Comparison of ENCODE assay signal across 12 cellular contexts in genomic region chr17:8611671-8612298, GRCh38. TPM values are rescaled to one million over a fixed set of nuclear protein-coding genes. Genes with fewer than 3 reads are reported as not detected.
DNase-seq lines count a peak whose midpoint lies in the region; ATAC-seq and TF ChIP-seq lines count a peak whose summit lies in the region.
"Had no signal": no experiment of that assay in that cellular context is flagged by ENCODE, and none has a peak within 500 bp of the region (broad histone marks: within the 10 kb centered on the region; RNA-seq: fewer than 3 reads in every experiment).

No MANE protein-coding gene starts in this region.

- DNase-seq in GM06990 (ENCODE audit: extremely low read depth, insufficient read length) (no peak), ascending aorta (ENCODE audit: low spot score in 2 of 2) (no peak), left ventricle myocardium superior (no peak), smooth muscle cell (lab: John Stamatoyannopoulos, UW; ENCODE audit: unreplicated experiment) (no peak), mucosa of descending colon (no peak), BE2C (no peak)
- DNase-seq: activated T-cell treated with anti-CD3 and anti-CD28 coated beads, Interleukin-2, amount 50 U/mL, for 1 hour; esophagus squamous epithelium; NCI-H2081; WERI-Rb-1 had no signal

- peaks cover 53% of the 10 kb centered on the region for H3F3A ChIP-seq in smooth muscle cell (ENCODE audit: low read depth)

- H3K4me1 ChIP-seq in ascending aorta (peaks cover 16 to 51% of the 10 kb centered on the region in 2 donors), smooth muscle cell (ENCODE audit: low read depth) (peaks cover 20% of the 10 kb centered on the region), mucosa of descending colon (ENCODE audit: low read depth) (no peaks in the 10 kb centered on the region), BE2C (no peaks in the 10 kb centered on the region)

- peak overlapping the region; percentile 28; the same call in 1 of the 2 replicates for H3K4me3 ChIP-seq in GM06990 (replicated peaks; ENCODE audit: low read depth, low read length)
- peak overlapping the region; percentile 43 to 50 for H3K4me3 ChIP-seq in ascending aorta
- peak overlapping the region; percentile 22 for H3K4me3 ChIP-seq in smooth muscle cell
- H3K4me3 ChIP-seq in mucosa of descending colon, result no peak overlapping the region
- H3K4me3 ChIP-seq in BE2C (ENCODE audit: low read depth, low read length), result no peak overlapping the region

- H3K36me3 ChIP-seq in GM06990 (ENCODE audit: control insufficient read depth, insufficient read depth, low read length), result no peaks in the 10 kb centered on the region
- H3K36me3 ChIP-seq in ascending aorta, result no peaks in the 10 kb centered on the region
- H3K36me3 ChIP-seq in smooth muscle cell (ENCODE audit: low read depth), result no peaks in the 10 kb centered on the region
- no peaks in the 10 kb centered on the region for H3K36me3 ChIP-seq in mucosa of descending colon (ENCODE audit: low read depth)
- H3K36me3 ChIP-seq in BE2C, result no peaks in the 10 kb centered on the region
- H3K36me3 ChIP-seq: esophagus squamous epithelium had no signal

- WGBS in smooth muscle cell (ENCODE audit: low lambda C conversion rate), result 16% methylated on average over 8 of the region's 8 CpGs

- H4K20me1 ChIP-seq in smooth muscle cell (ENCODE audit: low read depth), result peaks cover 91% of the 10 kb centered on the region

- H3K9me3 ChIP-seq in ascending aorta (no peaks in the 10 kb centered on the region), smooth muscle cell (replicated peaks; ENCODE audit: low read depth) (no peaks in the 10 kb centered on the region), mucosa of descending colon (no peaks in the 10 kb centered on the region), BE2C (no peaks in the 10 kb centered on the region)
- H3K9me3 ChIP-seq: esophagus squamous epithelium had no signal

- peak overlapping the region; percentile 73 to 93 for H3K27ac ChIP-seq in ascending aorta
- peak overlapping the region; percentile 81 for H3K27ac ChIP-seq in smooth muscle cell (ENCODE audit: low read depth)
- H3K27ac ChIP-seq: esophagus squamous epithelium, WERI-Rb-1 had no signal

- H2AFZ ChIP-seq in smooth muscle cell (ENCODE audit: low read depth), result no peak overlapping the region

- H3K9ac ChIP-seq in smooth muscle cell (ENCODE audit: low read depth), result peak overlapping the region; percentile 46

- TF ChIP-seq CTCF in GM06990 (IDR thresholded peaks at IDR 0.05; ENCODE audit: insufficient read depth, low read length, poor library complexity, severe bottlenecking) (no peak), ascending aorta (IDR thresholded peaks at IDR 0.05) (no peak), smooth muscle cell (IDR thresholded peaks at IDR 0.05; ENCODE audit: borderline replicate concordance, insufficient read depth, poor library complexity, severe bottlenecking) (no peak), mucosa of descending colon (IDR thresholded peaks at IDR 0.05) (no peak), BE2C (IDR thresholded peaks at IDR 0.05; ENCODE audit: low read depth, low read length) (no peak)

- no peaks in the 10 kb centered on the region for H3K27me3 ChIP-seq in GM06990 (replicated peaks; ENCODE audit: control insufficient read depth, insufficient read depth, low read length)
- H3K27me3 ChIP-seq in ascending aorta, result no peaks in the 10 kb centered on the region
- H3K27me3 ChIP-seq in smooth muscle cell (ENCODE audit: low read depth), result no peaks in the 10 kb centered on the region
- H3K27me3 ChIP-seq in BE2C, result no peaks in the 10 kb centered on the region
- H3K27me3 ChIP-seq: esophagus squamous epithelium had no signal

- ATAC-seq in left ventricle myocardium superior (peak; percentile 42), mucosa of descending colon (no peak), HG02981 (IDR thresholded peaks at IDR 0.05; ENCODE audit: unreplicated experiment) (no peak), GM21723 (IDR thresholded peaks at IDR 0.05; ENCODE audit: unreplicated experiment) (no peak)

- peaks cover 89% of the 10 kb centered on the region for H3K79me2 ChIP-seq in smooth muscle cell (ENCODE audit: low read depth)

- H3K4me2 ChIP-seq in smooth muscle cell, result peak overlapping the region; percentile 74

- intact Hi-C loops in ascending aorta (cut with DNase I) (loop anchor here (2.0 kb wide), 1 partner anchor 19 kb away; the partner anchor contains the start of gene MYH10), left ventricle myocardium superior (cut with micrococcal nuclease) (no loop called here), mucosa of descending colon (cut with DNase I, micrococcal nuclease) (no loop called here)

RNA-seq across cellular contexts. Expression of gene MYH10, which starts 18.7 kb away (rescaled TPM):
- total RNA-seq in ascending aorta, result 378 TPM
- 36.6 TPM for total RNA-seq in left ventricle myocardium superior
- 107 and 146 TPM in 2 replicates for total RNA-seq in smooth muscle cell
- polyA plus RNA-seq in smooth muscle cell, result 83.0 and 112 TPM in 2 replicates
- 10 to 100 TPM in 2 of 3 donors, 1 to 10 TPM in 1; 4.3 to 23.8 (median 10.1) TPM for total RNA-seq in mucosa of descending colon
- polyA plus RNA-seq in BE2C (2012; ENCODE audit: insufficient read depth, insufficient read length, low read depth), result 47.5 TPM

Comparison
In these comparisons a context has a peak if more than half of its experiments do, and no peak if none do; other contexts are left out.
1. H3K4me3 ChIP-seq: peak in GM06990 (single experiment), ascending aorta (2 of 2) and smooth muscle cell (single experiment); none in mucosa of descending colon (single experiment) and BE2C (single experiment).